ENCODE assay signal across 8 cellular contexts in genomic region chr1:203305809-203306088, GRCh38. TPM values are rescaled to one million over a fixed set of nuclear protein-coding genes. Genes with fewer than 3 reads are reported as not detected.
DNase-seq lines count a peak whose midpoint lies in the region; ATAC-seq and TF ChIP-seq lines count a peak whose summit lies in the region.

No MANE protein-coding gene starts in this region.

- H3K27ac Mint-ChIP-seq in Calu3 (ENCODE audit: unreplicated experiment), result no peak overlapping the region
- H3K27ac Mint-ChIP-seq in activated naive CD8-positive, alpha-beta T cell treated with anti-CD3 and anti-CD28 coated beads, Interleukin-2, amount 10 ng/mL, durations not matched to agents 7 days and 5 days, result peak overlapping the region; percentile 90
- peak overlapping the region; percentile 80 for H3K27ac Mint-ChIP-seq in stimulated activated memory B cell treated with anti-CD40 and anti-IgM and Interleukin-4, amounts not matched to agents 10 μg/mL and 1 μg/mL and 100 μg/mL, for 72 hours

- CTCF ChIA-PET in Calu3 (lab: Charles Lee), result interaction anchor here (1.2 to 2.5 kb wide), 5 partner anchors 10 to 38 kb away, joined by 4 to 16 read pairs (median 6); no protein-coding TSS in a partner anchor

- no TSS peak for BruUV-seq in Calu3 (replicated peaks; lab: Mats Ljungman, UMichigan)

- peak overlapping the region; percentile 50 for H3K9ac ChIP-seq in iPS-15b (ENCODE audit: low read depth, low read length)

- peak; percentile 8 for ATAC-seq in HG02885 (IDR thresholded peaks at IDR 0.05; ENCODE audit: poor library complexity, unreplicated experiment)
- ATAC-seq in activated naive CD8-positive, alpha-beta T cell treated with anti-CD3 and anti-CD28 coated beads, Interleukin-2, amount 10 ng/mL, durations not matched to agents 7 days and 5 days (ENCODE audit: low read depth), result peak; percentile 16
- peak; percentile 10 for ATAC-seq in stimulated activated memory B cell treated with anti-CD40 and anti-IgM and Interleukin-4, amounts not matched to agents 10 μg/mL and 1 μg/mL and 100 μg/mL, for 72 hours
- ATAC-seq in GM21515 (IDR thresholded peaks at IDR 0.05; ENCODE audit: unreplicated experiment), result no peak

- H3K27me3 Mint-ChIP-seq in Calu3 (ENCODE audit: unreplicated experiment), result peaks cover 53% of the 10 kb centered on the region
- H3K27me3 Mint-ChIP-seq in activated naive CD8-positive, alpha-beta T cell treated with anti-CD3 and anti-CD28 coated beads, Interleukin-2, amount 10 ng/mL, durations not matched to agents 7 days and 5 days, result no peaks in the 10 kb centered on the region
- H3K27me3 Mint-ChIP-seq in stimulated activated memory B cell treated with anti-CD40 and anti-IgM and Interleukin-4, amounts not matched to agents 10 μg/mL and 1 μg/mL and 100 μg/mL, for 72 hours, result no peaks in the 10 kb centered on the region

- intact Hi-C loops in Calu3 (cut with micrococcal nuclease; ENCODE audit: unreplicated experiment), result no loop called here

- peak overlapping the region; percentile 68 for H3K4me3 Mint-ChIP-seq in Calu3 (ENCODE audit: low read depth, unreplicated experiment)
- H3K4me3 Mint-ChIP-seq in activated naive CD8-positive, alpha-beta T cell treated with anti-CD3 and anti-CD28 coated beads, Interleukin-2, amount 10 ng/mL, durations not matched to agents 7 days and 5 days, result peak overlapping the region; percentile 94
- peak overlapping the region; percentile 97 for H3K4me3 Mint-ChIP-seq in stimulated activated memory B cell treated with anti-CD40 and anti-IgM and Interleukin-4, amounts not matched to agents 10 μg/mL and 1 μg/mL and 100 μg/mL, for 72 hours

- H3K9me3 ChIP-seq in iPS-15b (ENCODE audit: control insufficient read depth, insufficient read depth, low read length), result no peaks in the 10 kb centered on the region

- peak overlapping the region; percentile 76 for H3K4me3 ChIP-seq in iPS-15b (ENCODE audit: low read depth, low read length)

- POLR2A ChIA-PET in activated naive CD8-positive, alpha-beta T cell treated with anti-CD3 and anti-CD28 coated beads, Interleukin-2, amount 10 ng/mL, durations not matched to agents 7 days and 5 days (lab: Charles Lee), result interaction anchor here (2.6 to 9.3 kb wide), 8 partner anchors 11 to 38 kb away, joined by 12 to 309 read pairs (median 36); no protein-coding TSS in a partner anchor

- H3K4me1 ChIP-seq in iPS-15b (ENCODE audit: control insufficient read depth, insufficient read depth, low read length), result peaks cover 24% of the 10 kb centered on the region

- peaks cover 18% of the 10 kb centered on the region for H3K36me3 Mint-ChIP-seq in Calu3 (ENCODE audit: insufficient read depth, unreplicated experiment)
- H3K36me3 Mint-ChIP-seq in activated naive CD8-positive, alpha-beta T cell treated with anti-CD3 and anti-CD28 coated beads, Interleukin-2, amount 10 ng/mL, durations not matched to agents 7 days and 5 days, result peaks cover 44% of the 10 kb centered on the region
- peaks cover 49% of the 10 kb centered on the region for H3K36me3 Mint-ChIP-seq in stimulated activated memory B cell treated with anti-CD40 and anti-IgM and Interleukin-4, amounts not matched to agents 10 μg/mL and 1 μg/mL and 100 μg/mL, for 72 hours

- DNase-seq in Calu3 (no peak), NOMO-1 (lab: John Stamatoyannopoulos, UW; ENCODE audit: unreplicated experiment in 2 of 2) (no peak)
- no peak for DNase-seq in activated naive CD8-positive, alpha-beta T cell treated with anti-CD3 and anti-CD28 coated beads, Interleukin-2, amount 10 ng/mL, durations not matched to agents 7 days and 5 days
- no peak for DNase-seq in activated CD4-positive, alpha-beta T cell treated with anti-CD3 and anti-CD28 coated beads, Interleukin-2, amount 50 U/mL, for 48 hours

- H3K4me1 Mint-ChIP-seq in Calu3 (ENCODE audit: low read depth, unreplicated experiment), result peaks cover 31% of the 10 kb centered on the region
- H3K4me1 Mint-ChIP-seq in activated naive CD8-positive, alpha-beta T cell treated with anti-CD3 and anti-CD28 coated beads, Interleukin-2, amount 10 ng/mL, durations not matched to agents 7 days and 5 days, result peaks cover 54% of the 10 kb centered on the region
- peaks cover 67% of the 10 kb centered on the region for H3K4me1 Mint-ChIP-seq in stimulated activated memory B cell treated with anti-CD40 and anti-IgM and Interleukin-4, amounts not matched to agents 10 μg/mL and 1 μg/mL and 100 μg/mL, for 72 hours

- H3K27me3 ChIP-seq in iPS-15b (ENCODE audit: control insufficient read depth, insufficient read depth, low read length), result peaks cover 88% of the 10 kb centered on the region

- no peak for TF ChIP-seq CTCF in Calu3 (IDR thresholded peaks at IDR 0.05; ENCODE audit: unreplicated experiment)

- no peaks in the 10 kb centered on the region for H3K9me3 Mint-ChIP-seq in Calu3 (ENCODE audit: low read depth, unreplicated experiment)
- peaks cover 1% of the 10 kb centered on the region for H3K9me3 Mint-ChIP-seq in activated naive CD8-positive, alpha-beta T cell treated with anti-CD3 and anti-CD28 coated beads, Interleukin-2, amount 10 ng/mL, durations not matched to agents 7 days and 5 days
- no peaks in the 10 kb centered on the region for H3K9me3 Mint-ChIP-seq in stimulated activated memory B cell treated with anti-CD40 and anti-IgM and Interleukin-4, amounts not matched to agents 10 μg/mL and 1 μg/mL and 100 μg/mL, for 72 hours

- H3K36me3 ChIP-seq in iPS-15b (ENCODE audit: control insufficient read depth, insufficient read depth, low read length), result no peaks in the 10 kb centered on the region

RNA-seq across cellular contexts. Expression of gene BTG2, which starts 0.4 kb away (rescaled TPM):
- total RNA-seq in Calu3 (2022), result 2.7 and 4.9 TPM in 2 replicates
- 10 to 100 TPM; 90.3 to 99.8 TPM for total RNA-seq in activated naive CD8-positive, alpha-beta T cell treated with anti-CD3 and anti-CD28 coated beads, Interleukin-2, amount 10 ng/mL, durations not matched to agents 7 days and 5 days

RNA-seq across cellular contexts. Expression of gene FMOD, which starts 45.2 kb away (rescaled TPM):
- total RNA-seq in Calu3 (2022), result not detected in 2 replicates
- total RNA-seq in activated naive CD8-positive, alpha-beta T cell treated with anti-CD3 and anti-CD28 coated beads, Interleukin-2, amount 10 ng/mL, durations not matched to agents 7 days and 5 days, result not detected

Comparison
In these comparisons a context has a peak if more than half of its experiments do, and no peak if none do; other contexts are left out.
1. RNA of gene BTG2, which starts 0.4 kb away (total RNA-seq): 90.3 to 99.8 TPM in activated naive CD8-positive, alpha-beta T cell treated with anti-CD3 and anti-CD28 coated beads, Interleukin-2, amount 10 ng/mL, durations not matched to agents 7 days and 5 days; 2.7 to 4.9 TPM in Calu3; every median in the first group is over 10 times any median in the second.
2. Peak in every context shown above with its lines, with median percentiles within 50 percentile points of each other: H3K4me3 Mint-ChIP-seq.